ENCODE assay signal across 24 cellular contexts in the genomic region with DNA sequence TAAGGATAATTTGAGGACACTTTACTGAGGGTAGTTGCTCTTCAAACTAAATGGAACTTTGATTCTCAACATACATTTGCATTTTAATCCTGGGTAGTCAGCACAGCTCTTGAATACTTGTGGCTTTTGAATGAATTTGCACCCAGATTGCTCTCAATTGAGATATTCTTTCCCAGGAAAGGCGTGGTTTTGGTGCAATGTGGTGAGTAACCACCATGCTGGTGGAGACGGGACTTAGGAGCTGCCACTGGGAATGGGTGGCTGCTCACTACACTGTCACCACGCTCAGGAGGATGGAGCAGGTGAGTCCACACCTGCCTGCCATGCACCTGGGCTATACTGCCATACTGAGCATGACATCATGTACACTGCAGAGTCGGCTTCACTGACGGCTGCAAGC.
"Had no signal": no experiment of that assay in that cellular context is flagged by ENCODE, and none has a peak within 500 bp of the region (broad histone marks: within the 10 kb centered on the region; RNA-seq: fewer than 3 reads in every experiment).

No MANE protein-coding gene starts in this region.

- H3K27ac Mint-ChIP-seq: activated CD8-positive, alpha-beta T cell treated with anti-CD3 and anti-CD28 coated beads, Interleukin-2, amount 10 ng/mL, durations not matched to agents 7 days and 5 days; activated T-helper 1 cell treated with anti-CD3 and anti-CD28 coated beads, Interleukin-12 subunit alpha, Interleukin-12 subunit beta, Interleukin-2, Interleukin-4 antibody, amounts not matched to agents 30 ng/mL and 10 ng/mL and 1 ng/mL, durations not matched to agents 14 hours and 24 hours and 36 hours; natural killer cell treated with Interleukin-12 subunit alpha and Interleukin-12 subunit beta and Interleukin-15 and Interleukin-18, amount 100 ng/mL, for 72 hours; type B pancreatic cell had no signal

- H3K4me3 Mint-ChIP-seq: activated CD8-positive, alpha-beta T cell treated with anti-CD3 and anti-CD28 coated beads, Interleukin-2, amount 10 ng/mL, durations not matched to agents 7 days and 5 days; activated T-helper 1 cell treated with anti-CD3 and anti-CD28 coated beads, Interleukin-12 subunit alpha, Interleukin-12 subunit beta, Interleukin-2, Interleukin-4 antibody, amounts not matched to agents 30 ng/mL and 10 ng/mL and 1 ng/mL, durations not matched to agents 14 hours and 24 hours and 36 hours; natural killer cell treated with Interleukin-12 subunit alpha and Interleukin-12 subunit beta and Interleukin-15 and Interleukin-18, amount 100 ng/mL, for 72 hours; type B pancreatic cell had no signal

- DNase-seq: activated CD4-positive, alpha-beta T cell treated with anti-CD3 and anti-CD28 coated beads, Interleukin-2, amount 50 U/mL, for 1 hour; activated CD8-positive, alpha-beta T cell treated with anti-CD3 and anti-CD28 coated beads, Interleukin-2, amount 10 ng/mL, durations not matched to agents 7 days and 5 days; activated gamma-delta T cell; activated naive CD4-positive, alpha-beta T cell treated with anti-CD3 and anti-CD28 coated beads, Interleukin-2, amount 50 U/mL, for 16 hours; anterior cingulate cortex; cerebellar nuclear complex; erythroblast; gastrocnemius medialis; hippocampal formation; left ventricle myocardium superior; ovary; spleen; stimulated activated CD4-positive, alpha-beta T cell treated with anti-CD3 and anti-CD28 coated beads, Interleukin-4, amount 100 ng/mL, for 1 hour; stimulated activated naive CD4-positive, alpha-beta T cell; SW 1271; T-helper 2 cell had no signal

- H3K4me3 ChIP-seq: gastrocnemius medialis, ovary, prostate gland, right atrium auricular region, spleen, thoracic aorta had no signal

- H3K27me3 ChIP-seq: gastrocnemius medialis, neutrophil, ovary, right atrium auricular region, spleen had no signal

- H3K4me1 ChIP-seq: gastrocnemius medialis, prostate gland, right atrium auricular region, spleen had no signal

- H3K9me3 ChIP-seq: gastrocnemius medialis, neutrophil, ovary, prostate gland, thoracic aorta had no signal

- H3K36me3 Mint-ChIP-seq: natural killer cell treated with Interleukin-12 subunit alpha and Interleukin-12 subunit beta and Interleukin-15 and Interleukin-18, amount 100 ng/mL, for 72 hours; type B pancreatic cell had no signal

- H3K36me3 ChIP-seq: gastrocnemius medialis, neutrophil, ovary, prostate gland, right atrium auricular region, spleen, thoracic aorta had no signal

- H3K27ac ChIP-seq: gastrocnemius medialis, neutrophil, ovary, prostate gland, right atrium auricular region, spleen, thoracic aorta, VCaP had no signal
